Comparison of ENCODE assay signal across 27 cellular contexts in the genomic region with DNA sequence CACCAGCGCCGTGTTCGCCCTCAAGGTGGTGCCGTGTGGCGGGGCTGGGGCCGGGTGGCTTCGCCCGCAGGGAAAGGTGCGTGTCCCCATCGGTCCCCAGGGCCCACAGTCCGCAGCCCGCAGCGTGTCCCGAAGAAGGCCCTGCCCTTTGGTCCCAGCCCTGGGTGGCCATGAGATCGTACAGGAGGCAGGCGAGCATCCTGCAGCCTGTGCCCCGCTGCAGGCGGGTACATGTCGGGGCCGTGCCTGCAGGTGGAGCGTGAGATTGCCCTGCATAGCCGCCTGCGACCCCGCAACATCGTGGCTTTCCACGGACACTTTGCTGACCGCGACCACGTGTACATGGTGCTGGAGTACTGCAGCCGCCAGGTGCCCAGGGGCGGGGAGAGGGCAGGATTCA. TPM values are rescaled to one million over a fixed set of nuclear protein-coding genes. Genes with fewer than 3 reads are reported as not detected.
"Had no signal": no experiment of that assay in that cellular context is flagged by ENCODE, and none has a peak within 500 bp of the region (broad histone marks: within the 10 kb centered on the region; RNA-seq: fewer than 3 reads in every experiment).

No MANE protein-coding gene starts in this region.

- H3K4me3 ChIP-seq: esophagus muscularis mucosa, heart left ventricle, spleen, suprapubic skin, tibial artery, upper lobe of right lung had no signal

- H3K4me1 ChIP-seq: foreskin keratinocyte, parathyroid adenoma, psoas muscle, upper lobe of right lung had no signal

- H3K79me2 ChIP-seq: parathyroid adenoma had no signal

- H3K27ac ChIP-seq: esophagus muscularis mucosa, foreskin keratinocyte, heart left ventricle, parathyroid adenoma, psoas muscle, spleen, suprapubic skin, tibial artery, upper lobe of right lung had no signal

- H3K36me3 Mint-ChIP-seq: activated CD8-positive, alpha-beta memory T cell treated with anti-CD3 and anti-CD28 coated beads, Interleukin-2, amount 10 ng/mL, durations not matched to agents 7 days and 5 days; activated naive CD4-positive, alpha-beta T cell treated with anti-CD3 and anti-CD28 coated beads, Interleukin-2, amount 50 U/mL, for 24 hours; mesothelial cell of epicardium had no signal

- DNase-seq: activated B cell treated with CpG ODN at 0.5 μM for 24 hours; activated CD4-positive, alpha-beta T cell treated with anti-CD3 and anti-CD28 coated beads, Interleukin-2, amount 50 U/mL, for 1 hour; activated CD8-positive, alpha-beta memory T cell treated with anti-CD3 and anti-CD28 coated beads, Interleukin-2, amount 10 ng/mL, durations not matched to agents 7 days and 5 days; activated CD8-positive, alpha-beta T cell treated with anti-CD3 and anti-CD28 coated beads, Interleukin-2, amount 10 ng/mL, durations not matched to agents 7 days and 5 days; activated naive CD8-positive, alpha-beta T cell treated with anti-CD3 and anti-CD28 coated beads, Interleukin-2, amount 50 U/mL, for 24 hours; activated T-cell treated with anti-CD3 and anti-CD28 coated beads, Interleukin-2, amount 50 U/mL, for 48 hours; foreskin keratinocyte; heart left ventricle; naive thymus-derived CD4-positive, alpha-beta T cell; nucleus accumbens; psoas muscle; spleen; stimulated activated naive CD4-positive, alpha-beta T cell; T-helper 2 cell; tibial artery; upper lobe of right lung had no signal

- H2AFZ ChIP-seq: parathyroid adenoma had no signal

- H3K9me3 Mint-ChIP-seq: activated B cell treated with CpG ODN at 0.5 μM for 24 hours; activated naive CD4-positive, alpha-beta T cell treated with anti-CD3 and anti-CD28 coated beads, Interleukin-2, amount 50 U/mL, for 24 hours; activated naive CD8-positive, alpha-beta T cell treated with anti-CD3 and anti-CD28 coated beads, Interleukin-2, amount 50 U/mL, for 24 hours; activated T-helper 2 cell treated with anti-CD3 and anti-CD28 coated beads, Interferon-gamma antibody, Interleukin-2, Interleukin-4, amounts not matched to agents 10 μg/mL and 5 μg/mL and 100 μg/mL, durations not matched to agents 14 hours and 24 hours and 36 hours; central memory CD8-positive, alpha-beta T cell; dendritic cell treated with granulocyte-macrophage colony-stimulating factor and Interleukin-4, amounts not matched to agents 40 ng/mL and 50 ng/mL, for 4 days; mesothelial cell of epicardium had no signal

- H3K9me3 ChIP-seq: esophagus muscularis mucosa, heart left ventricle, psoas muscle, spleen, suprapubic skin, tibial artery, upper lobe of right lung had no signal

- ATAC-seq: activated CD8-positive, alpha-beta memory T cell treated with anti-CD3 and anti-CD28 coated beads, Interleukin-2, amount 10 ng/mL, durations not matched to agents 7 days and 5 days; activated CD8-positive, alpha-beta T cell treated with anti-CD3 and anti-CD28 coated beads, Interleukin-2, amount 10 ng/mL, durations not matched to agents 7 days and 5 days; activated naive CD8-positive, alpha-beta T cell treated with anti-CD3 and anti-CD28 coated beads, Interleukin-2, amount 50 U/mL, for 24 hours; foreskin keratinocyte; heart left ventricle; naive thymus-derived CD4-positive, alpha-beta T cell; psoas muscle; upper lobe of right lung had no signal

- H3K27ac Mint-ChIP-seq: activated B cell treated with CpG ODN at 0.5 μM for 24 hours; activated CD8-positive, alpha-beta memory T cell treated with anti-CD3 and anti-CD28 coated beads, Interleukin-2, amount 10 ng/mL, durations not matched to agents 7 days and 5 days; activated CD8-positive, alpha-beta T cell treated with anti-CD3 and anti-CD28 coated beads, Interleukin-2, amount 10 ng/mL, durations not matched to agents 7 days and 5 days; activated naive CD4-positive, alpha-beta T cell treated with anti-CD3 and anti-CD28 coated beads, Interleukin-2, amount 50 U/mL, for 24 hours; activated naive CD8-positive, alpha-beta T cell treated with anti-CD3 and anti-CD28 coated beads, Interleukin-2, amount 50 U/mL, for 24 hours; activated T-helper 2 cell treated with anti-CD3 and anti-CD28 coated beads, Interferon-gamma antibody, Interleukin-2, Interleukin-4, amounts not matched to agents 10 μg/mL and 5 μg/mL and 100 μg/mL, durations not matched to agents 14 hours and 24 hours and 36 hours; dendritic cell treated with granulocyte-macrophage colony-stimulating factor and Interleukin-4, amounts not matched to agents 40 ng/mL and 50 ng/mL, for 4 days; mesothelial cell of epicardium had no signal

- H3K9ac ChIP-seq: parathyroid adenoma had no signal

- H3K36me3 ChIP-seq: esophagus muscularis mucosa, heart left ventricle, spleen, suprapubic skin, tibial artery, upper lobe of right lung had no signal

- H3K4me3 Mint-ChIP-seq: activated B cell treated with CpG ODN at 0.5 μM for 24 hours; activated CD8-positive, alpha-beta memory T cell treated with anti-CD3 and anti-CD28 coated beads, Interleukin-2, amount 10 ng/mL, durations not matched to agents 7 days and 5 days; activated CD8-positive, alpha-beta T cell treated with anti-CD3 and anti-CD28 coated beads, Interleukin-2, amount 10 ng/mL, durations not matched to agents 7 days and 5 days; activated naive CD8-positive, alpha-beta T cell treated with anti-CD3 and anti-CD28 coated beads, Interleukin-2, amount 50 U/mL, for 24 hours; central memory CD8-positive, alpha-beta T cell; dendritic cell treated with granulocyte-macrophage colony-stimulating factor and Interleukin-4, amounts not matched to agents 40 ng/mL and 50 ng/mL, for 4 days had no signal

RNA-seq across cellular contexts. Expression of gene PLK5, which starts 1.5 kb away (rescaled TPM):
- total RNA-seq: activated B cell treated with CpG ODN at 0.5 μM for 24 hours; activated CD8-positive, alpha-beta memory T cell treated with anti-CD3 and anti-CD28 coated beads, Interleukin-2, amount 10 ng/mL, durations not matched to agents 7 days and 5 days; activated CD8-positive, alpha-beta T cell treated with anti-CD3 and anti-CD28 coated beads, Interleukin-2, amount 10 ng/mL, durations not matched to agents 7 days and 5 days; activated T-helper 2 cell treated with anti-CD3 and anti-CD28 coated beads, Interferon-gamma antibody, Interleukin-2, Interleukin-4, amounts not matched to agents 10 μg/mL and 5 μg/mL and 100 μg/mL, durations not matched to agents 14 hours and 24 hours and 36 hours; bronchial epithelial cell; foreskin keratinocyte; kidney epithelial cell; naive thymus-derived CD4-positive, alpha-beta T cell; psoas muscle; spleen; upper lobe of right lung had no signal
- polyA plus RNA-seq: foreskin keratinocyte; naive thymus-derived CD4-positive, alpha-beta T cell had no signal

RNA-seq across cellular contexts. Expression of gene ADAMTSL5, which starts 12.5 kb away (rescaled TPM):
- total RNA-seq: activated B cell treated with CpG ODN at 0.5 μM for 24 hours had no signal
- polyA plus RNA-seq: neural cell had no signal

RNA-seq across cellular contexts. Expression of gene MEX3D, which starts 42.8 kb away (rescaled TPM):
- polyA plus RNA-seq: naive thymus-derived CD4-positive, alpha-beta T cell had no signal
